ENCODE assay signal across 8 cellular contexts in the genomic region with DNA sequence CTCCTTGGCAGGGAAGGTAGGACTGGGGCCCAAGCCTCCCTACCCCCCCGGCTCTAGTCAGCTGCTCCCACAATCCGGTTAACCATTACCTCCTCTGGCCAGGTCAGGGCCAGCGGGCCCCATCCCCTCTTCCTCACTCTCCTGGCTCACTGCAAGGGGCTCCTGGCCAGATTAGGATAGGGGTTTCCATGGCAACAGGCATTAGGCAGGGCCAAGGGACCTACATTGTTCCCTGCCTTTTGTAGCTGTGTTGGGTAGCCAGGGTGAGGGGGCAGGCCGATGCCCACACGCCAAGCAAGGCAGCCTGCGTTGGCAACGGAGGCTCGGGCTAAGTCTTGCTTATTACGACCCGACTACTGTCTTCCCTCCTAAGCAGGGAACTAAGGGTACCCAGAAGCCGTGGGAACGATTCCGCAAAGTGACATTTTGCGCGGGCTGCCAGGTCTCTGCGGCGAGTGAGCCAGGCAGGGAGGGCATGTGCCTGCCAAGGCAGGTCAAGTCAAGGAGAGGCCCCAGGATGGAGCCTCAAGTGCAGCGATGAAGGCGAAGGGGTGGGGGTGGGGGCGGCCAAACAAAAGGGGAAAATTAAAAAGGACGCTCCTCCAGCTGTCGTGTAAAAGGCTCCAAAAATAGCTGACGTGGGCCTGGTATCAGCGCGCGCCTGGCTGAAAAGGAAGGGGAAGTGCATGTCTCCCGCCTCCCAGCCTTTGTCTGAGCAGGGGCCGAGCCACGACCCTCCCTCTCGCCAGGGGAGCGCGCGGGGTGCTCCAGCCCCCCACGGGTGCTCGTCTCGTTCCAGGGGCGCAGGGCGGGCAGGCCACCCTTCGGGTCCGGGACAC. TPM values are rescaled to one million over a fixed set of nuclear protein-coding genes. Genes with fewer than 3 reads are reported as not detected.
A peak's percentile ranks its signal among the peaks of the same experiment; 100 is the strongest.
DNase-seq lines count a peak whose midpoint lies in the region; ATAC-seq and TF ChIP-seq lines count a peak whose summit lies in the region.

No MANE protein-coding gene starts in this region.

- H3K9me3 Mint-ChIP-seq in dendritic cell treated with granulocyte-macrophage colony-stimulating factor and Interleukin-4, amounts not matched to agents 40 ng/mL and 50 ng/mL, for 4 days = no peaks in the 10 kb centered on the region

- peaks cover 25% of the 10 kb centered on the region for H3K36me3 Mint-ChIP-seq in dendritic cell treated with granulocyte-macrophage colony-stimulating factor and Interleukin-4, amounts not matched to agents 40 ng/mL and 50 ng/mL, for 4 days (ENCODE audit: low read depth)

- peak overlapping the region; percentile 85 for H3K4me3 Mint-ChIP-seq in dendritic cell treated with granulocyte-macrophage colony-stimulating factor and Interleukin-4, amounts not matched to agents 40 ng/mL and 50 ng/mL, for 4 days

- H3K27me3 Mint-ChIP-seq in dendritic cell treated with granulocyte-macrophage colony-stimulating factor and Interleukin-4, amounts not matched to agents 40 ng/mL and 50 ng/mL, for 4 days = peaks cover 28% of the 10 kb centered on the region

- intact Hi-C loops in dendritic cell treated with granulocyte-macrophage colony-stimulating factor and Interleukin-4, amounts not matched to agents 40 ng/mL and 50 ng/mL, for 4 days (cut with micrococcal nuclease) = no loop called here

- ATAC-seq in HG03432 (IDR thresholded peaks at IDR 0.05; ENCODE audit: unreplicated experiment) = peak; percentile 7
- ATAC-seq in GM21360 (IDR thresholded peaks at IDR 0.05; ENCODE audit: unreplicated experiment) = no peak

- peak in 1 of 2 donors; percentile 7 for TF ChIP-seq RAD21 in liver (IDR thresholded peaks at IDR 0.05)

- DNase-seq in GM12864 (ENCODE audit: low read depth) = no peak
- DNase-seq in SK-N-MC (ENCODE audit: low read depth, low spot score) = no peak
- DNase-seq in stimulated activated naive CD4-positive, alpha-beta T cell (lab: John Stamatoyannopoulos, UW) = peak; percentile 12 to 34 (median 30)
- DNase-seq in GM19240 (ENCODE audit: insufficient read length, low spot score) = no peak

- H3K36me3 ChIP-seq in SK-N-MC (ENCODE audit: insufficient read depth, low read length) (no peaks in the 10 kb centered on the region), liver (ENCODE audit: control insufficient read depth in 4 of 4, insufficient read depth in 3 of 4, low read depth in 1 of 4, low read length in 3 of 4) (no peaks in the 10 kb centered on the region)

- no peak for TF ChIP-seq CTCF in GM12864 (IDR thresholded peaks at IDR 0.05; ENCODE audit: low read depth, low read length, missing control alignments)
- no peak for TF ChIP-seq CTCF in liver (IDR thresholded peaks at IDR 0.05; ENCODE audit: low read depth, low read length, missing input control)

- peak overlapping the region; percentile 83 for H3K27ac Mint-ChIP-seq in dendritic cell treated with granulocyte-macrophage colony-stimulating factor and Interleukin-4, amounts not matched to agents 40 ng/mL and 50 ng/mL, for 4 days

- peaks cover 18 to 62% (median 34%) of the 10 kb centered on the region in 4 donors for H3K4me1 ChIP-seq in liver (ENCODE audit: control insufficient read depth in 4 of 4, insufficient read depth in 4 of 4, low read length in 3 of 4)

- H3K9ac ChIP-seq in SK-N-MC (ENCODE audit: insufficient read length) (peak overlapping the region; percentile 92), liver (ENCODE audit: low read depth in 1 of 2, low read length in 2 of 2) (peak overlapping the region; percentile 69 to 98)

- H3K27me3 ChIP-seq in liver (ENCODE audit: control insufficient read depth in 4 of 4, insufficient read depth in 4 of 4, low read length in 3 of 4) = no peaks in the 10 kb centered on the region

- H3K9me3 ChIP-seq in SK-N-MC (ENCODE audit: low read depth, low read length) (no peaks in the 10 kb centered on the region), liver (ENCODE audit: control insufficient read depth in 4 of 4, low read length in 3 of 4) (no peaks in the 10 kb centered on the region)

- peak overlapping the region; percentile 96 for H3K27ac ChIP-seq in SK-N-MC
- H3K27ac ChIP-seq in liver (ENCODE audit: low read depth in 1 of 2, low read length in 2 of 2) = peak overlapping the region; percentile 96 to 98

- WGBS in liver = 2% methylated on average over 40 of the region's 40 CpGs

- H3K4me1 Mint-ChIP-seq in dendritic cell treated with granulocyte-macrophage colony-stimulating factor and Interleukin-4, amounts not matched to agents 40 ng/mL and 50 ng/mL, for 4 days (ENCODE audit: low read depth) = peaks cover 60% of the 10 kb centered on the region

- peak overlapping the region; percentile 84 for H3K4me3 ChIP-seq in GM12864 (ENCODE audit: low read depth, low read length)
- H3K4me3 ChIP-seq in SK-N-MC = peak overlapping the region; percentile 90
- peak overlapping the region; percentile 66 to 90 (median 74) for H3K4me3 ChIP-seq in liver (ENCODE audit: low read depth in 1 of 3, low read length in 3 of 3)

TF ChIP-seq in liver, 16 proteins besides CTCF, POLR2A, EP300 and RAD21:
- TF ChIP-seq FOXA2 (IDR thresholded peaks at IDR 0.05) (no peak), SP1 (IDR thresholded peaks at IDR 0.05) (no peak), HNF4A (conservative IDR thresholded peaks at IDR 0.05) (peak in 1 of 2 donors; percentile 36), EGR1 (IDR thresholded peaks at IDR 0.05; ENCODE audit: low read depth in 2 of 2) (no peak), YY1 (IDR thresholded peaks at IDR 0.05) (peak; percentile 57), NR2F2 (IDR thresholded peaks at IDR 0.05) (no peak), TAF1 (conservative IDR thresholded peaks at IDR 0.05) (peak; percentile 29), GABPA (IDR thresholded peaks at IDR 0.05 in 1 of 2, conservative IDR thresholded peaks at IDR 0.05 in 1 of 2) (no peak), RXRA (IDR thresholded peaks at IDR 0.05) (peak; percentile 54 to 83), JUND (IDR thresholded peaks at IDR 0.05) (no peak)
- TF ChIP-seq, protein P1, sequence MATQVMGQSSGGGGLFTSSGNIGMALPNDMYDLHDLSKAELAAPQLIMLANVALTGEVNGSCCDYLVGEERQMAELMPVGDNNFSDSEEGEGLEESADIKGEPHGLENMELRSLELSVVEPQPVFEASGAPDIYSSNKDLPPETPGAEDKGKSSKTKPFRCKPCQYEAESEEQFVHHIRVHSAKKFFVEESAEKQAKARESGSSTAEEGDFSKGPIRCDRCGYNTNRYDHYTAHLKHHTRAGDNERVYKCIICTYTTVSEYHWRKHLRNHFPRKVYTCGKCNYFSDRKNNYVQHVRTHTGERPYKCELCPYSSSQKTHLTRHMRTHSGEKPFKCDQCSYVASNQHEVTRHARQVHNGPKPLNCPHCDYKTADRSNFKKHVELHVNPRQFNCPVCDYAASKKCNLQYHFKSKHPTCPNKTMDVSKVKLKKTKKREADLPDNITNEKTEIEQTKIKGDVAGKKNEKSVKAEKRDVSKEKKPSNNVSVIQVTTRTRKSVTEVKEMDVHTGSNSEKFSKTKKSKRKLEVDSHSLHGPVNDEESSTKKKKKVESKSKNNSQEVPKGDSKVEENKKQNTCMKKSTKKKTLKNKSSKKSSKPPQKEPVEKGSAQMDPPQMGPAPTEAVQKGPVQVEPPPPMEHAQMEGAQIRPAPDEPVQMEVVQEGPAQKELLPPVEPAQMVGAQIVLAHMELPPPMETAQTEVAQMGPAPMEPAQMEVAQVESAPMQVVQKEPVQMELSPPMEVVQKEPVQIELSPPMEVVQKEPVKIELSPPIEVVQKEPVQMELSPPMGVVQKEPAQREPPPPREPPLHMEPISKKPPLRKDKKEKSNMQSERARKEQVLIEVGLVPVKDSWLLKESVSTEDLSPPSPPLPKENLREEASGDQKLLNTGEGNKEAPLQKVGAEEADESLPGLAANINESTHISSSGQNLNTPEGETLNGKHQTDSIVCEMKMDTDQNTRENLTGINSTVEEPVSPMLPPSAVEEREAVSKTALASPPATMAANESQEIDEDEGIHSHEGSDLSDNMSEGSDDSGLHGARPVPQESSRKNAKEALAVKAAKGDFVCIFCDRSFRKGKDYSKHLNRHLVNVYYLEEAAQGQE (IDR thresholded peaks at IDR 0.05) = peak; percentile 78
- TF ChIP-seq, protein P2, sequence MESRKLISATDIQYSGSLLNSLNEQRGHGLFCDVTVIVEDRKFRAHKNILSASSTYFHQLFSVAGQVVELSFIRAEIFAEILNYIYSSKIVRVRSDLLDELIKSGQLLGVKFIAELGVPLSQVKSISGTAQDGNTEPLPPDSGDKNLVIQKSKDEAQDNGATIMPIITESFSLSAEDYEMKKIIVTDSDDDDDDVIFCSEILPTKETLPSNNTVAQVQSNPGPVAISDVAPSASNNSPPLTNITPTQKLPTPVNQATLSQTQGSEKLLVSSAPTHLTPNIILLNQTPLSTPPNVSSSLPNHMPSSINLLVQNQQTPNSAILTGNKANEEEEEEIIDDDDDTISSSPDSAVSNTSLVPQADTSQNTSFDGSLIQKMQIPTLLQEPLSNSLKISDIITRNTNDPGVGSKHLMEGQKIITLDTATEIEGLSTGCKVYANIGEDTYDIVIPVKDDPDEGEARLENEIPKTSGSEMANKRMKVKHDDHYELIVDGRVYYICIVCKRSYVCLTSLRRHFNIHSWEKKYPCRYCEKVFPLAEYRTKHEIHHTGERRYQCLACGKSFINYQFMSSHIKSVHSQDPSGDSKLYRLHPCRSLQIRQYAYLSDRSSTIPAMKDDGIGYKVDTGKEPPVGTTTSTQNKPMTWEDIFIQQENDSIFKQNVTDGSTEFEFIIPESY (IDR thresholded peaks at IDR 0.05) = peak; percentile 39
- TF ChIP-seq, protein P3, sequence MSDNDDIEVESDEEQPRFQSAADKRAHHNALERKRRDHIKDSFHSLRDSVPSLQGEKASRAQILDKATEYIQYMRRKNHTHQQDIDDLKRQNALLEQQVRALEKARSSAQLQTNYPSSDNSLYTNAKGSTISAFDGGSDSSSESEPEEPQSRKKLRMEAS (IDR thresholded peaks at IDR 0.05) = peak; percentile 51

RNA-seq across cellular contexts. Expression of a gene that starts 0.9 kb away (rescaled TPM):
- 100 to 1,000 TPM; 149 to 318 TPM for total RNA-seq in liver
- polyA plus RNA-seq in liver = 100 to 1,000 TPM; 278 to 339 TPM

Comparison
In these comparisons a context has a peak if more than half of its experiments do, and no peak if none do; other contexts are left out.
1. DNase-seq: peak in stimulated activated naive CD4-positive, alpha-beta T cell (6 of 6); none in GM12864 (single experiment), SK-N-MC (single experiment) and GM19240 (single experiment).
2. Peak in every context shown above with its lines, with median percentiles within 50 percentile points of each other: H3K4me3 ChIP-seq.